ENCODE assay signal across 1 cellular context in the genomic region with DNA sequence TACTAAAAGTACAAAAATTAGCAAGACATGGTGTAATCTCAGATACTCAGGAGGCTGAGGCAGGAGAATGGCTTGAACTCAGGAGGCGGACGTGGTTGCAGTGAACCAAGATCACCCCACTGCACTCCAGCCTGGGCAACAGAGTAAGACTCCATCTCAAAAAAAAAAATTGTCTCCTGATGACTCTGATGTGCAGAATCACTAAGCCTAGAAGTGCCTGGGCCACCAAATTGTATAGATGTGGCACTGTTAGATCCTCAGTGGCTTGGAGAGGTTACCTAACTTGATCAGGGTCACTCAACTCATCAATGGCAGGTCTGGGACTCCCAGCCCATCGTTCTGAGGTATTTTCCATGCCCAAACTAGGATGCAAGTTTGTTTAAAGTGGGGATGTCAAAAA.
TF ChIP-seq lines count a peak whose summit lies in the region.

No MANE protein-coding gene starts in this region.

TF ChIP-seq in K562, 482 proteins besides CTCF, POLR2A, EP300 and RAD21 (continued from another document and continues in another):
- TF ChIP-seq, protein P1, sequence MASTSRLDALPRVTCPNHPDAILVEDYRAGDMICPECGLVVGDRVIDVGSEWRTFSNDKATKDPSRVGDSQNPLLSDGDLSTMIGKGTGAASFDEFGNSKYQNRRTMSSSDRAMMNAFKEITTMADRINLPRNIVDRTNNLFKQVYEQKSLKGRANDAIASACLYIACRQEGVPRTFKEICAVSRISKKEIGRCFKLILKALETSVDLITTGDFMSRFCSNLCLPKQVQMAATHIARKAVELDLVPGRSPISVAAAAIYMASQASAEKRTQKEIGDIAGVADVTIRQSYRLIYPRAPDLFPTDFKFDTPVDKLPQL (IDR thresholded peaks at IDR 0.05; ENCODE audit: extremely low read depth, insufficient read length) = peak; percentile 15
- TF ChIP-seq, protein P2, sequence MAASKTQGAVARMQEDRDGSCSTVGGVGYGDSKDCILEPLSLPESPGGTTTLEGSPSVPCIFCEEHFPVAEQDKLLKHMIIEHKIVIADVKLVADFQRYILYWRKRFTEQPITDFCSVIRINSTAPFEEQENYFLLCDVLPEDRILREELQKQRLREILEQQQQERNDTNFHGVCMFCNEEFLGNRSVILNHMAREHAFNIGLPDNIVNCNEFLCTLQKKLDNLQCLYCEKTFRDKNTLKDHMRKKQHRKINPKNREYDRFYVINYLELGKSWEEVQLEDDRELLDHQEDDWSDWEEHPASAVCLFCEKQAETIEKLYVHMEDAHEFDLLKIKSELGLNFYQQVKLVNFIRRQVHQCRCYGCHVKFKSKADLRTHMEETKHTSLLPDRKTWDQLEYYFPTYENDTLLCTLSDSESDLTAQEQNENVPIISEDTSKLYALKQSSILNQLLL (CRISPR knock-in tag; IDR thresholded peaks at IDR 0.05; ENCODE audit: borderline replicate concordance) = no peak
- TF ChIP-seq, protein P3, sequence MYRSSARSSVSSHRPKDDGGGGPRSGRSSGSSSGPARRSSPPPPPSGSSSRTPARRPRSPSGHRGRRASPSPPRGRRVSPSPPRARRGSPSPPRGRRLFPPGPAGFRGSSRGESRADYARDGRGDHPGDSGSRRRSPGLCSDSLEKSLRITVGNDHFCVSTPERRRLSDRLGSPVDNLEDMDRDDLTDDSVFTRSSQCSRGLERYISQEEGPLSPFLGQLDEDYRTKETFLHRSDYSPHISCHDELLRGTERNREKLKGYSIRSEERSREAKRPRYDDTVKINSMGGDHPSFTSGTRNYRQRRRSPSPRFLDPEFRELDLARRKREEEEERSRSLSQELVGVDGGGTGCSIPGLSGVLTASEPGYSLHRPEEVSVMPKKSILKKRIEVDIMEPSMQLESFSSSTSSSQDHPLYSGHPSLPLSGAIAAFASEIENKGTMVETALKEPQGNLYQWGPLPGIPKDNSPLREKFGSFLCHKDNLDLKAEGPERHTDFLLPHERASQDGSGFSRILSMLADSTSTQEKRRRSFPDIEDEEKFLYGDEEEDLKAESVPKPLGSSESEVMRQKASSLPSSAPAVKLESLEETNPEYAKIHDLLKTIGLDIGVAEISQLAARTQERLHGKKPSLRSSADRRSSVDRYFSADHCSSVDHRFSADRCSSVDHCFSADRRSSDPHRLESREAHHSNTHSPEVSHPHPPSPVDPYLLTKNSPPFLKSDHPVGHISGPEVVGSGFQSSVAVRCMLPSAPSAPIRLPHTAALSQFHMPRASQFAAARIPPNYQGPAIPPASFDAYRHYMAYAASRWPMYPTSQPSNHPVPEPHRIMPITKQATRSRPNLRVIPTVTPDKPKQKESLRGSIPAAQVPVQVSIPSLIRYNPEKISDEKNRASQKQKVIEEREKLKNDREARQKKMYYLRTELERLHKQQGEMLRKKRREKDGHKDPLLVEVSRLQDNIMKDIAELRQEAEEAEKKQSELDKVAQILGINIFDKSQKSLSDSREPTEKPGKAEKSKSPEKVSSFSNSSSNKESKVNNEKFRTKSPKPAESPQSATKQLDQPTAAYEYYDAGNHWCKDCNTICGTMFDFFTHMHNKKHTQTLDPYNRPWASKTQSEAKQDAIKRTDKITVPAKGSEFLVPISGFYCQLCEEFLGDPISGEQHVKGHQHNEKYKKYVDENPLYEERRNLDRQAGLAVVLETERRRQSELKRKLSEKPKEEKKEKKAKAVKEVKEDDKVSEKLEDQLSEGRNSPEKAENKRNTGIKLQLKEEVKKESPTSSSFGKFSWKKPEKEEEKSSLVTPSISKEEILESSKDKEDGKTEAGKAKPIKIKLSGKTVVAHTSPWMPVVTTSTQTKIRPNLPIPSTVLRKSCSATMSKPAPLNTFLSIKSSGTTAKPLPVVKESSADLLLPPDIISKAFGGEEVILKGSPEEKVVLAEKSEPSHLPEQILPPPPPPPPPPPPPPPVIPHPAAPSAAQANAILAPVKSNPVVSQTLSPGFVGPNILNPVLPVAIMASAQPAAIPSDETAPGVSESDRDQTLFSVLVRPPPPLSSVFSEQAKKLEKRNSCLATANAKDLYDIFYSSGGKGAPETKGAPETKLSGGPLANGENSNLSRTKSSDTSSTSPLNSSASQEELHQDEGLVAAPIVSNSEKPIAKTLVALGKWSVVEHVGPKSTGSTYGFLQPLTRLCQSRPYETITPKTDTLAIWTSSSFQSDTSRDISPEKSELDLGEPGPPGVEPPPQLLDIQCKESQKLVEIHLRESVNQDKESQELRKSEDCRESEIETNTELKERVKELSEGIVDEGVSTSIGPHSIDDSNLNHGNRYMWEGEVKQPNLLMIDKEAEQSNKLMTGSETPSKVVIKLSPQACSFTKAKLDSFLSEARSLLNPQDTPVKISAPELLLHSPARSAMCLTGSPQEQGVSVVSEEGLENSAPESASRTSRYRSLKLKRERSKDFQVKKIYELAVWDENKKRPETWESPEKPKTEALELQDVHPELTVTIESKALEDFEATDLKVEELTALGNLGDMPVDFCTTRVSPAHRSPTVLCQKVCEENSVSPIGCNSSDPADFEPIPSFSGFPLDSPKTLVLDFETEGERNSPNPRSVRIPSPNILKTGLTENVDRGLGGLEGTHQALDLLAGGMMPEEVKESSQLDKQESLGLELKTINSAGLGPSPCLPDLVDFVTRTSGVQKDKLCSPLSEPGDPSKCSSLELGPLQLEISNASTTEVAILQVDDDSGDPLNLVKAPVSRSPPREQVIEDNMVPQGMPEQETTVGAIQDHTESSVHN (IDR thresholded peaks at IDR 0.05; ENCODE audit: borderline replicate concordance in 1 of 2, low read depth in 1 of 2) = no peak
- TF ChIP-seq, protein P4, sequence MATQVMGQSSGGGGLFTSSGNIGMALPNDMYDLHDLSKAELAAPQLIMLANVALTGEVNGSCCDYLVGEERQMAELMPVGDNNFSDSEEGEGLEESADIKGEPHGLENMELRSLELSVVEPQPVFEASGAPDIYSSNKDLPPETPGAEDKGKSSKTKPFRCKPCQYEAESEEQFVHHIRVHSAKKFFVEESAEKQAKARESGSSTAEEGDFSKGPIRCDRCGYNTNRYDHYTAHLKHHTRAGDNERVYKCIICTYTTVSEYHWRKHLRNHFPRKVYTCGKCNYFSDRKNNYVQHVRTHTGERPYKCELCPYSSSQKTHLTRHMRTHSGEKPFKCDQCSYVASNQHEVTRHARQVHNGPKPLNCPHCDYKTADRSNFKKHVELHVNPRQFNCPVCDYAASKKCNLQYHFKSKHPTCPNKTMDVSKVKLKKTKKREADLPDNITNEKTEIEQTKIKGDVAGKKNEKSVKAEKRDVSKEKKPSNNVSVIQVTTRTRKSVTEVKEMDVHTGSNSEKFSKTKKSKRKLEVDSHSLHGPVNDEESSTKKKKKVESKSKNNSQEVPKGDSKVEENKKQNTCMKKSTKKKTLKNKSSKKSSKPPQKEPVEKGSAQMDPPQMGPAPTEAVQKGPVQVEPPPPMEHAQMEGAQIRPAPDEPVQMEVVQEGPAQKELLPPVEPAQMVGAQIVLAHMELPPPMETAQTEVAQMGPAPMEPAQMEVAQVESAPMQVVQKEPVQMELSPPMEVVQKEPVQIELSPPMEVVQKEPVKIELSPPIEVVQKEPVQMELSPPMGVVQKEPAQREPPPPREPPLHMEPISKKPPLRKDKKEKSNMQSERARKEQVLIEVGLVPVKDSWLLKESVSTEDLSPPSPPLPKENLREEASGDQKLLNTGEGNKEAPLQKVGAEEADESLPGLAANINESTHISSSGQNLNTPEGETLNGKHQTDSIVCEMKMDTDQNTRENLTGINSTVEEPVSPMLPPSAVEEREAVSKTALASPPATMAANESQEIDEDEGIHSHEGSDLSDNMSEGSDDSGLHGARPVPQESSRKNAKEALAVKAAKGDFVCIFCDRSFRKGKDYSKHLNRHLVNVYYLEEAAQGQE (CRISPR knock-in tag; IDR thresholded peaks at IDR 0.05; ENCODE audit: low read depth) = no peak
- TF ChIP-seq PCBP2 (IDR thresholded peaks at IDR 0.05; ENCODE audit: low read depth, low read length, poor library complexity, severe bottlenecking) (no peak), MCM7 (IDR thresholded peaks at IDR 0.05) (no peak), GABPB2 (CRISPR knock-in tag; conservative IDR thresholded peaks at IDR 0.05) (no peak), BDP1 (IDR thresholded peaks at IDR 0.05; ENCODE audit: insufficient read depth, insufficient read length) (no peak), PML (IDR thresholded peaks at IDR 0.05; ENCODE audit: low read length) (0 out of 2 replicates have a peak, but pooled peaks have one; percentile 15), ZNF778 (CRISPR knock-in tag; IDR thresholded peaks at IDR 0.05) (no peak), TBP (optimal IDR thresholded peaks at IDR 0.05; ENCODE audit: low read depth, low read length) (peak; percentile 51), EP400 (IDR thresholded peaks at IDR 0.05) (no peak), L3MBTL2 (IDR thresholded peaks at IDR 0.05) (no peak), CHD1 (IDR thresholded peaks at IDR 0.05; ENCODE audit: low read length) (no peak), NCOA6 (IDR thresholded peaks at IDR 0.05) (no peak), ZNF212 (CRISPR knock-in tag; IDR thresholded peaks at IDR 0.05) (no peak), DACH1 (IDR thresholded peaks at IDR 0.05; ENCODE audit: partially characterized antibody) (no peak), SRSF7 (optimal IDR thresholded peaks at IDR 0.05; ENCODE audit: low read depth, low read length) (no peak), POLR3G (IDR thresholded peaks at IDR 0.05; ENCODE audit: extremely low read depth, insufficient read length, insufficient replicate concordance) (no peak), TRIM24 (IDR thresholded peaks at IDR 0.05) (no peak), NFIX (CRISPR knock-in tag; IDR thresholded peaks at IDR 0.05; ENCODE audit: low read depth) (no peak)
- TF ChIP-seq, protein P5, sequence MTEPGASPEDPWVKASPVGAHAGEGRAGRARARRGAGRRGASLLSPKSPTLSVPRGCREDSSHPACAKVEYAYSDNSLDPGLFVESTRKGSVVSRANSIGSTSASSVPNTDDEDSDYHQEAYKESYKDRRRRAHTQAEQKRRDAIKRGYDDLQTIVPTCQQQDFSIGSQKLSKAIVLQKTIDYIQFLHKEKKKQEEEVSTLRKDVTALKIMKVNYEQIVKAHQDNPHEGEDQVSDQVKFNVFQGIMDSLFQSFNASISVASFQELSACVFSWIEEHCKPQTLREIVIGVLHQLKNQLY (CRISPR knock-in tag; conservative IDR thresholded peaks at IDR 0.05) = no peak
- TF ChIP-seq, protein P6, sequence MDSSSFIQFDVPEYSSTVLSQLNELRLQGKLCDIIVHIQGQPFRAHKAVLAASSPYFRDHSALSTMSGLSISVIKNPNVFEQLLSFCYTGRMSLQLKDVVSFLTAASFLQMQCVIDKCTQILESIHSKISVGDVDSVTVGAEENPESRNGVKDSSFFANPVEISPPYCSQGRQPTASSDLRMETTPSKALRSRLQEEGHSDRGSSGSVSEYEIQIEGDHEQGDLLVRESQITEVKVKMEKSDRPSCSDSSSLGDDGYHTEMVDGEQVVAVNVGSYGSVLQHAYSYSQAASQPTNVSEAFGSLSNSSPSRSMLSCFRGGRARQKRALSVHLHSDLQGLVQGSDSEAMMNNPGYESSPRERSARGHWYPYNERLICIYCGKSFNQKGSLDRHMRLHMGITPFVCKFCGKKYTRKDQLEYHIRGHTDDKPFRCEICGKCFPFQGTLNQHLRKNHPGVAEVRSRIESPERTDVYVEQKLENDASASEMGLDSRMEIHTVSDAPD (CRISPR knock-in tag; IDR thresholded peaks at IDR 0.05) = no peak
- TF ChIP-seq, protein P7, sequence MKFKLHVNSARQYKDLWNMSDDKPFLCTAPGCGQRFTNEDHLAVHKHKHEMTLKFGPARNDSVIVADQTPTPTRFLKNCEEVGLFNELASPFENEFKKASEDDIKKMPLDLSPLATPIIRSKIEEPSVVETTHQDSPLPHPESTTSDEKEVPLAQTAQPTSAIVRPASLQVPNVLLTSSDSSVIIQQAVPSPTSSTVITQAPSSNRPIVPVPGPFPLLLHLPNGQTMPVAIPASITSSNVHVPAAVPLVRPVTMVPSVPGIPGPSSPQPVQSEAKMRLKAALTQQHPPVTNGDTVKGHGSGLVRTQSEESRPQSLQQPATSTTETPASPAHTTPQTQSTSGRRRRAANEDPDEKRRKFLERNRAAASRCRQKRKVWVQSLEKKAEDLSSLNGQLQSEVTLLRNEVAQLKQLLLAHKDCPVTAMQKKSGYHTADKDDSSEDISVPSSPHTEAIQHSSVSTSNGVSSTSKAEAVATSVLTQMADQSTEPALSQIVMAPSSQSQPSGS (CRISPR knock-in tag; IDR thresholded peaks at IDR 0.05) = no peak
- TF ChIP-seq, protein P8, sequence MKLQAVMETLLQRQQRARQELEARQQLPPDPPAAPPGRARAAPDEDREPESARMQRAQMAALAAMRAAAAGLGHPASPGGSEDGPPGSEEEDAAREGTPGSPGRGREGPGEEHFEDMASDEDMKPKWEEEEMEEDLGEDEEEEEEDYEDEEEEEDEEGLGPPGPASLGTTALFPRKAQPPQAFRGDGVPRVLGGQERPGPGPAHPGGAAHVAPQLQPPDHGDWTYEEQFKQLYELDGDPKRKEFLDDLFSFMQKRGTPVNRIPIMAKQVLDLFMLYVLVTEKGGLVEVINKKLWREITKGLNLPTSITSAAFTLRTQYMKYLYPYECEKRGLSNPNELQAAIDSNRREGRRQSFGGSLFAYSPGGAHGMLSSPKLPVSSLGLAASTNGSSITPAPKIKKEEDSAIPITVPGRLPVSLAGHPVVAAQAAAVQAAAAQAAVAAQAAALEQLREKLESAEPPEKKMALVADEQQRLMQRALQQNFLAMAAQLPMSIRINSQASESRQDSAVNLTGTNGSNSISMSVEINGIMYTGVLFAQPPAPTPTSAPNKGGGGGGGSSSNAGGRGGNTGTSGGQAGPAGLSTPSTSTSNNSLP (IDR thresholded peaks at IDR 0.05; ENCODE audit: borderline replicate concordance, low read depth, low read length) = no peak
- TF ChIP-seq, protein P9, sequence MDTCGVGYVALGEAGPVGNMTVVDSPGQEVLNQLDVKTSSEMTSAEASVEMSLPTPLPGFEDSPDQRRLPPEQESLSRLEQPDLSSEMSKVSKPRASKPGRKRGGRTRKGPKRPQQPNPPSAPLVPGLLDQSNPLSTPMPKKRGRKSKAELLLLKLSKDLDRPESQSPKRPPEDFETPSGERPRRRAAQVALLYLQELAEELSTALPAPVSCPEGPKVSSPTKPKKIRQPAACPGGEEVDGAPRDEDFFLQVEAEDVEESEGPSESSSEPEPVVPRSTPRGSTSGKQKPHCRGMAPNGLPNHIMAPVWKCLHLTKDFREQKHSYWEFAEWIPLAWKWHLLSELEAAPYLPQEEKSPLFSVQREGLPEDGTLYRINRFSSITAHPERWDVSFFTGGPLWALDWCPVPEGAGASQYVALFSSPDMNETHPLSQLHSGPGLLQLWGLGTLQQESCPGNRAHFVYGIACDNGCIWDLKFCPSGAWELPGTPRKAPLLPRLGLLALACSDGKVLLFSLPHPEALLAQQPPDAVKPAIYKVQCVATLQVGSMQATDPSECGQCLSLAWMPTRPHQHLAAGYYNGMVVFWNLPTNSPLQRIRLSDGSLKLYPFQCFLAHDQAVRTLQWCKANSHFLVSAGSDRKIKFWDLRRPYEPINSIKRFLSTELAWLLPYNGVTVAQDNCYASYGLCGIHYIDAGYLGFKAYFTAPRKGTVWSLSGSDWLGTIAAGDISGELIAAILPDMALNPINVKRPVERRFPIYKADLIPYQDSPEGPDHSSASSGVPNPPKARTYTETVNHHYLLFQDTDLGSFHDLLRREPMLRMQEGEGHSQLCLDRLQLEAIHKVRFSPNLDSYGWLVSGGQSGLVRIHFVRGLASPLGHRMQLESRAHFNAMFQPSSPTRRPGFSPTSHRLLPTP (IDR thresholded peaks at IDR 0.05; ENCODE audit: borderline replicate concordance, extremely low read depth, insufficient read length) = no peak
- TF ChIP-seq, protein P10, sequence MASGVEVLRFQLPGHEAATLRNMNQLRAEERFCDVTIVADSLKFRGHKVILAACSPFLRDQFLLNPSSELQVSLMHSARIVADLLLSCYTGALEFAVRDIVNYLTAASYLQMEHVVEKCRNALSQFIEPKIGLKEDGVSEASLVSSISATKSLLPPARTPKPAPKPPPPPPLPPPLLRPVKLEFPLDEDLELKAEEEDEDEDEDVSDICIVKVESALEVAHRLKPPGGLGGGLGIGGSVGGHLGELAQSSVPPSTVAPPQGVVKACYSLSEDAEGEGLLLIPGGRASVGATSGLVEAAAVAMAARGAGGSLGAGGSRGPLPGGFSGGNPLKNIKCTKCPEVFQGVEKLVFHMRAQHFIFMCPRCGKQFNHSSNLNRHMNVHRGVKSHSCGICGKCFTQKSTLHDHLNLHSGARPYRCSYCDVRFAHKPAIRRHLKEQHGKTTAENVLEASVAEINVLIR (CRISPR knock-in tag; IDR thresholded peaks at IDR 0.05) = no peak
